8 cellular contexts compared by ENCODE assay signal in the genomic region with DNA sequence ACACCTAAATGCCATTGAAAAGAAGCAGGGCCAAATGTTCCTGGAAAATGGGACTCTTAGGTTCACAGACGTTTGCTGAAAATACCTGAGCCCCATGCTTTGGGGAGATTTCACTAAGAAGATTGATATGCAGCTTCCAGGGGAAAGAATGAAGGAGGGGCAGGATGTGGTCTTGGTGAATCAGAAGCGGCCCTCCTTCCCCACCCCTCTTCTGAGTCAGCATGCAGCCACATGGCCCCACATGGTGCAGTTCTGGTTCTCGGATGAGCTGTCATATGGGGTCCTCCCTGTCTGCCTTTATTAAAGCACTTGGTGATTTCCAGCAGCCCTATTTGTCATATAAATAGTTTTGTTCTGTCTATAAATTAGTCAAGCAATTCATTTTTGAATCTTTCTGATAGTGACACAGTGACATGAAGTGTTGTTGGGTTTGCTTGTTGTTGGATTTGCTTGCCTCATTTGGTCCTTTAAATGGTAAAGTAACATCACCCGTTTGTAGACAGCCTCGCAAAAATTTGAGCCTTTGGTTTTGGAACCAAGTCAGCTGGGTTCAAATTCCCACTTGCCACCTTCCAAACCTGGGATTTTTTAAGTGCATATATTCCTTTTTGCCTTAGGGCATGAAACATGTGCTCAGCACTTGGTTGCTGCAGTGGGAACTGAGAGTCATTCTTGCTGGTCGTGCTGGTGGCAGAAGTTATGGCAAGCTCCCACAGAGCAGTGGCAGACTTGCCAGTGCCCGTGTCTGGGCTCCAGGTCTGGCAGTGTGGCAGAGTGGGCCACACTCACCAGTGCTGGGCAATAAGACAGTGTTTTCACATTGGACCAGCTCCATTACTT.
DNase-seq lines count a peak whose midpoint lies in the region; ATAC-seq lines count a peak whose summit lies in the region.

No MANE protein-coding gene starts in this region.

- no peak overlapping the region for H3K4me2 ChIP-seq in neuronal stem cell (ENCODE audit: insufficient read depth, low read length, poor library complexity, severe bottlenecking)

- H3K14ac ChIP-seq in neuronal stem cell (ENCODE audit: low read length): no peak overlapping the region

- no peak overlapping the region for H4K91ac ChIP-seq in neuronal stem cell (ENCODE audit: low read depth, low read length, poor library complexity)

- no peaks in the 10 kb centered on the region for H3K79me1 ChIP-seq in neuronal stem cell (ENCODE audit: low read depth, low read length)

- no peak overlapping the region for H2BK12ac ChIP-seq in neuronal stem cell (ENCODE audit: low read length)

- H3K4me3 Mint-ChIP-seq in T-helper 1 cell treated with Interleukin-12 subunit alpha and Interleukin-12 subunit beta and Interleukin-4 antibody, amounts not matched to agents 30 μg/mL and 1 μg/mL, for 36 hours: no peak overlapping the region

- peak overlapping the region; percentile 68 for H3K23ac ChIP-seq in neuronal stem cell (ENCODE audit: low read depth, low read length, poor library complexity)

- DNase-seq in 8988T (peak; percentile 15), adipocyte (ENCODE audit: low read depth) (peak; percentile 66), neuronal stem cell (ENCODE audit: low spot score) (no peak), mucosa of gallbladder (ENCODE audit: low spot score) (no peak), pons (ENCODE audit: low spot score) (no peak)

- H3K4me1 ChIP-seq in adipocyte (ENCODE audit: control insufficient read depth, insufficient read depth, low read length) (peaks cover 5% of the 10 kb centered on the region), neuronal stem cell (ENCODE audit: control insufficient read depth in 2 of 2, insufficient read depth in 1 of 2, low read depth in 1 of 2, low read length in 2 of 2) (no peaks in the 10 kb centered on the region)

- H2AK5ac ChIP-seq in neuronal stem cell (ENCODE audit: low read depth, low read length): no peak overlapping the region

- H3K27ac ChIP-seq in neuronal stem cell (replicated peaks; ENCODE audit: low read length): no peak overlapping the region

- H3K27ac Mint-ChIP-seq in T-helper 1 cell treated with Interleukin-12 subunit alpha and Interleukin-12 subunit beta and Interleukin-4 antibody, amounts not matched to agents 30 μg/mL and 1 μg/mL, for 36 hours: peak overlapping the region; percentile 82

- H3K4me1 Mint-ChIP-seq in T-helper 1 cell treated with Interleukin-12 subunit alpha and Interleukin-12 subunit beta and Interleukin-4 antibody, amounts not matched to agents 30 μg/mL and 1 μg/mL, for 36 hours (ENCODE audit: low read depth): peaks cover 24% of the 10 kb centered on the region

- H4K8ac ChIP-seq in neuronal stem cell (ENCODE audit: low read depth, low read length): no peak overlapping the region

- H3K36me3 ChIP-seq in adipocyte (ENCODE audit: control insufficient read depth, insufficient read depth, low read length, severe bottlenecking) (no peaks in the 10 kb centered on the region), neuronal stem cell (replicated peaks in 1 of 2; ENCODE audit: control insufficient read depth in 2 of 2, insufficient read depth in 2 of 2, low read length in 2 of 2) (no peaks in the 10 kb centered on the region)

- no CpG with 5 or more reads among the region's 7 CpGs for WGBS in neuronal stem cell (ENCODE audit: extremely low coverage in 2 of 2, insufficient read length in 2 of 2, insufficient replicate concordance in 1 of 2), 2 donors

- H2BK120ac ChIP-seq in neuronal stem cell (ENCODE audit: low read depth, low read length): no peak overlapping the region

- H3K9me3 ChIP-seq in adipocyte (ENCODE audit: control insufficient read depth, low read length) (no peaks in the 10 kb centered on the region), neuronal stem cell (replicated peaks in 1 of 2; ENCODE audit: control insufficient read depth in 2 of 2, insufficient read depth in 1 of 2, low read depth in 1 of 2, low read length in 2 of 2) (no peaks in the 10 kb centered on the region)

- H3K9me3 Mint-ChIP-seq in T-helper 1 cell treated with Interleukin-12 subunit alpha and Interleukin-12 subunit beta and Interleukin-4 antibody, amounts not matched to agents 30 μg/mL and 1 μg/mL, for 36 hours: peaks cover 44% of the 10 kb centered on the region

- H3K9ac ChIP-seq in adipocyte (ENCODE audit: low read length): no peak overlapping the region
- no peak overlapping the region for H3K9ac ChIP-seq in neuronal stem cell (ENCODE audit: low read depth, low read length, poor library complexity)

- H3K27me3 ChIP-seq in adipocyte (replicated peaks; ENCODE audit: control insufficient read depth, insufficient read depth, low read length) (no peaks in the 10 kb centered on the region), neuronal stem cell (ENCODE audit: control insufficient read depth in 3 of 3, insufficient read depth in 3 of 3, low read depth in 1 of 3, low read length in 3 of 3) (no peaks in the 10 kb centered on the region)

- H3K4me3 ChIP-seq in adipocyte (ENCODE audit: low read length): no peak overlapping the region
- H3K4me3 ChIP-seq in neuronal stem cell (ENCODE audit: low read length in 2 of 2): no peak overlapping the region

- H2BK5ac ChIP-seq in neuronal stem cell (ENCODE audit: low read length): no peak overlapping the region

- H2BK15ac ChIP-seq in neuronal stem cell (ENCODE audit: low read length): no peak overlapping the region

- H3K18ac ChIP-seq in neuronal stem cell (ENCODE audit: low read length): peak overlapping the region; percentile 42

- H3K36me3 Mint-ChIP-seq in T-helper 1 cell treated with Interleukin-12 subunit alpha and Interleukin-12 subunit beta and Interleukin-4 antibody, amounts not matched to agents 30 μg/mL and 1 μg/mL, for 36 hours (ENCODE audit: low read depth): peaks cover 16% of the 10 kb centered on the region

- ATAC-seq in GM19043 (IDR thresholded peaks at IDR 0.05; ENCODE audit: low read depth, unreplicated experiment): peak; percentile 98
- ATAC-seq in HG03159 (IDR thresholded peaks at IDR 0.05; ENCODE audit: unreplicated experiment): peak; percentile 99

- no peaks in the 10 kb centered on the region for H3K27me3 Mint-ChIP-seq in T-helper 1 cell treated with Interleukin-12 subunit alpha and Interleukin-12 subunit beta and Interleukin-4 antibody, amounts not matched to agents 30 μg/mL and 1 μg/mL, for 36 hours (ENCODE audit: low read depth)

- H2AFZ ChIP-seq in neuronal stem cell (ENCODE audit: low read length): no peak overlapping the region

- no peak overlapping the region for H3K4ac ChIP-seq in neuronal stem cell (ENCODE audit: low read length)

Comparison
In these comparisons a context has a peak if more than half of its experiments do, and no peak if none do; other contexts are left out.
1. DNase-seq: peak in 8988T (single experiment) and adipocyte (single experiment); none in neuronal stem cell (single experiment), mucosa of gallbladder (single experiment) and pons (single experiment).